Comparison of ENCODE assay signal across 31 cellular contexts in the genomic region with DNA sequence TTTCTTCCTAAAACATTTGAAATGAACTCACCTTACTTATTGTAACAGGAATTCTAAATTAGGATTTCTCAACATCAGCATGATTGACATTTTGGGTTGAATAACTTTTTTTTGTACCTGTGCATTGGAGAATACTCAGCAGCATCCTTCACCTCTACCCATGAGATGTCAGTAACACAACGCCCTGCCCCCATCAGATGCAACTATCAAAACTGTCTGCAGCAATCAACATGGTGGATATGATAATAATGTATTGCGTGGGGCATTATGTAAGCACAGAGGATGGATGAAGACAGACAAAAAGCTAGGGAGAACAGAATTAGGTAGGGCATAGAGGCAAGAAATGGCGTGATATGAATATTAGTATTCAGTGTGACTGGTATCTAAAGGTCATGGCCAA.
"Had no signal": no experiment of that assay in that cellular context is flagged by ENCODE, and none has a peak within 500 bp of the region (broad histone marks: within the 10 kb centered on the region; RNA-seq: fewer than 3 reads in every experiment).

No MANE protein-coding gene starts in this region.

- H3K9me3 ChIP-seq: adrenal gland, body of pancreas, breast epithelium had no signal

- H3K27me3 ChIP-seq: adrenal gland, body of pancreas, brain microvascular endothelial cell, breast epithelium had no signal

- H3K36me3 ChIP-seq: adrenal gland, brain microvascular endothelial cell, breast epithelium had no signal

- H3K4me1 ChIP-seq: adrenal gland, body of pancreas, breast epithelium had no signal

- ATAC-seq: activated CD8-positive, alpha-beta T cell treated with anti-CD3 and anti-CD28 coated beads for 36 hours; activated naive CD4-positive, alpha-beta T cell treated with anti-CD3 and anti-CD28 coated beads, Interleukin-2, amount 50 U/mL, for 72 hours; activated T-cell treated with anti-CD3 and anti-CD28 coated beads, Interleukin-2, amount 50 U/mL, for 4 hours; activated T-cell treated with anti-CD3 and anti-CD28 coated beads, Interleukin-2, amount 50 U/mL, for 72 hours; activated T-helper 17 cell treated with anti-CD3 and anti-CD28 coated beads, Interleukin-2, amount 50 U/mL, for 72 hours; body of pancreas had no signal

- H3K27ac ChIP-seq: adrenal gland, body of pancreas, brain microvascular endothelial cell, breast epithelium, VCaP had no signal

- H3K4me3 ChIP-seq: adrenal gland, body of pancreas, breast epithelium had no signal

- DNase-seq: activated B cell treated with CpG ODN at 0.5 μM for 24 hours; activated CD4-positive, alpha-beta memory T cell treated with anti-CD3 and anti-CD28 coated beads for 36 hours; activated CD4-positive, alpha-beta T cell treated with anti-CD3 and anti-CD28 coated beads for 48 hours; activated CD4-positive, alpha-beta T cell treated with anti-CD3 and anti-CD28 coated beads, Interleukin-2, amount 50 U/mL, for 1 hour; activated CD4-positive, alpha-beta T cell treated with anti-CD3 and anti-CD28 coated beads, Interleukin-2, amount 50 U/mL, for 4 hours; activated CD4-positive, CD25-positive, alpha-beta regulatory T cell treated with anti-CD3 and anti-CD28 coated beads, Interleukin-2, amount 50 U/mL, for 72 hours; activated CD8-positive, alpha-beta memory T cell treated with anti-CD3 and anti-CD28 coated beads, Interleukin-2, amount 50 U/mL, for 4 hours; activated CD8-positive, alpha-beta T cell treated with anti-CD3 and anti-CD28 coated beads for 36 hours; activated effector memory CD4-positive, alpha-beta T cell treated with anti-CD3 and anti-CD28 coated beads, Interleukin-2, amount 50 U/mL, for 16 hours; activated gamma-delta T cell treated with Interleukin-2 at 50 U/mL for 16 hours; activated naive CD4-positive, alpha-beta T cell; activated naive CD4-positive, alpha-beta T cell treated with anti-CD3 and anti-CD28 coated beads for 36 hours; activated naive CD4-positive, alpha-beta T cell treated with anti-CD3 and anti-CD28 coated beads, Interleukin-2, amount 50 U/mL, for 16 hours; activated naive CD8-positive, alpha-beta T cell treated with anti-CD3 and anti-CD28 coated beads for 36 hours; activated T-cell treated with anti-CD3 and anti-CD28 coated beads for 4 hours; activated T-cell treated with anti-CD3 and anti-CD28 coated beads, Interleukin-2, amount 50 U/mL, for 1 hour; activated T-cell treated with anti-CD3 and anti-CD28 coated beads, Interleukin-2, amount 50 U/mL, for 4 hours; activated T-cell treated with anti-CD3 and anti-CD28 coated beads, Interleukin-2, amount 50 U/mL, for 72 hours; adrenal gland; amniotic stem cell; aorta; body of pancreas; cerebellar nuclear complex; T-helper 1 cell; T-helper 2 cell; T-helper 9 cell had no signal
